ENCODE assay signal across 36 cellular contexts in the genomic region with DNA sequence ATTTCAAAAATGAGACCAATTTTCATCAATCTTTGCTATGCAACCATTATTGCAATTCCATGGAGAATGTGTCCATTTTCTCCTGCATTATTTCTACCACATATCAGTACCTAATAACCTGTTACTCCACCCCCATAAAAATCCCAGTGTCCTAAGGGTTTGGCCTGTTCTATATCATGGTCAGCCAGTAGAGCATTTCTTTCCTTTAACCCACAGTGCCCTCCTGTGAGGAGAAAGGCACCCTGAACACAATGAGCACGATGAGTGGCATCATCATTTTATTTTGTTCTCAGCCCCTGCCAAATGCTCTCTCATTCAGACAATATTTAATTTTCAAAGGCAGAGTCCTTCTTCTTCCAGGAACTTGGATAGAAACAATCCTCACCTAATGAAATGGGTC. TPM values are rescaled to one million over a fixed set of nuclear protein-coding genes. Genes with fewer than 3 reads are reported as not detected.
"Had no signal": no experiment of that assay in that cellular context is flagged by ENCODE, and none has a peak within 500 bp of the region (broad histone marks: within the 10 kb centered on the region; RNA-seq: fewer than 3 reads in every experiment).

No MANE protein-coding gene starts in this region.

- H3K36me3 Mint-ChIP-seq: activated CD4-positive, alpha-beta memory T cell treated with anti-CD3 and anti-CD28 coated beads for 36 hours; activated naive CD4-positive, alpha-beta T cell treated with anti-CD3 and anti-CD28 coated beads, Interleukin-2, amount 10 ng/mL, durations not matched to agents 7 days and 5 days; activated naive CD8-positive, alpha-beta T cell had no signal

- H3K4me3 ChIP-seq: MG63, SJSA1 had no signal

- H3K27ac Mint-ChIP-seq: activated B cell treated with CpG ODN at 0.5 μM for 24 hours; activated CD4-positive, alpha-beta memory T cell treated with anti-CD3 and anti-CD28 coated beads for 36 hours; activated naive CD4-positive, alpha-beta T cell treated with anti-CD3 and anti-CD28 coated beads, Interleukin-2, amount 10 ng/mL, durations not matched to agents 7 days and 5 days; activated naive CD8-positive, alpha-beta T cell; activated naive CD8-positive, alpha-beta T cell treated with anti-CD3 and anti-CD28 coated beads, Interleukin-2, amount 50 U/mL, for 24 hours; activated T-helper 1 cell treated with anti-CD3 and anti-CD28 coated beads, Interleukin-12 subunit alpha, Interleukin-12 subunit beta, Interleukin-2, Interleukin-4 antibody, amounts not matched to agents 30 ng/mL and 10 ng/mL and 1 ng/mL, durations not matched to agents 14 hours and 24 hours and 36 hours had no signal

- H3K27me3 Mint-ChIP-seq: activated B cell treated with CpG ODN at 0.5 μM for 24 hours; activated naive CD8-positive, alpha-beta T cell had no signal

- ATAC-seq: activated naive CD8-positive, alpha-beta T cell treated with anti-CD3 and anti-CD28 coated beads, Interleukin-2, amount 50 U/mL, for 24 hours; activated T-cell treated with anti-CD3 and anti-CD28 coated beads, Interleukin-2, amount 50 U/mL, for 4 hours; Panc1 had no signal

- H3K9me3 ChIP-seq: SJSA1 had no signal

- H3K9me3 Mint-ChIP-seq: activated CD4-positive, alpha-beta memory T cell treated with anti-CD3 and anti-CD28 coated beads for 36 hours; activated naive CD8-positive, alpha-beta T cell treated with anti-CD3 and anti-CD28 coated beads, Interleukin-2, amount 50 U/mL, for 24 hours; activated T-cell treated with anti-CD3 and anti-CD28 coated beads, Interleukin-2, amount 50 U/mL, for 4 hours had no signal

- H3K4me3 Mint-ChIP-seq: activated B cell treated with CpG ODN at 0.5 μM for 24 hours; activated CD4-positive, alpha-beta memory T cell treated with anti-CD3 and anti-CD28 coated beads for 36 hours; activated naive CD4-positive, alpha-beta T cell treated with anti-CD3 and anti-CD28 coated beads, Interleukin-2, amount 10 ng/mL, durations not matched to agents 7 days and 5 days; activated naive CD8-positive, alpha-beta T cell; activated naive CD8-positive, alpha-beta T cell treated with anti-CD3 and anti-CD28 coated beads, Interleukin-2, amount 50 U/mL, for 24 hours; activated T-cell treated with anti-CD3 and anti-CD28 coated beads, Interleukin-2, amount 50 U/mL, for 4 hours; activated T-helper 1 cell treated with anti-CD3 and anti-CD28 coated beads, Interleukin-12 subunit alpha, Interleukin-12 subunit beta, Interleukin-2, Interleukin-4 antibody, amounts not matched to agents 30 ng/mL and 10 ng/mL and 1 ng/mL, durations not matched to agents 14 hours and 24 hours and 36 hours had no signal

- H3K36me3 ChIP-seq: brain microvascular endothelial cell, MG63, SJSA1 had no signal

- H3K27ac ChIP-seq: brain microvascular endothelial cell, SJSA1, VCaP had no signal

- DNase-seq: activated B cell treated with CpG ODN at 0.5 μM for 24 hours; activated CD4-positive, alpha-beta memory T cell treated with anti-CD3 and anti-CD28 coated beads for 36 hours; activated CD4-positive, alpha-beta T cell treated with anti-CD3 and anti-CD28 coated beads for 4 hours; activated CD4-positive, alpha-beta T cell treated with anti-CD3 and anti-CD28 coated beads, Interleukin-2, amount 50 U/mL, for 1 hour; activated CD4-positive, CD25-positive, alpha-beta regulatory T cell treated with anti-CD3 and anti-CD28 coated beads, Interleukin-2, amount 50 U/mL, for 72 hours; activated CD8-positive, alpha-beta memory T cell treated with anti-CD3 and anti-CD28 coated beads, Interleukin-2, amount 50 U/mL, for 4 hours; activated effector memory CD4-positive, alpha-beta T cell treated with Interleukin-2 at 50 U/mL for 16 hours; activated naive CD4-positive, alpha-beta T cell treated with anti-CD3 and anti-CD28 coated beads, Interleukin-2, amount 10 ng/mL, durations not matched to agents 7 days and 5 days; activated naive CD8-positive, alpha-beta T cell treated with anti-CD3 and anti-CD28 coated beads, Interleukin-2, amount 50 U/mL, for 24 hours; activated T-cell treated with anti-CD3 and anti-CD28 coated beads for 4 hours; activated T-cell treated with anti-CD3 and anti-CD28 coated beads, Interleukin-2, amount 50 U/mL, for 4 hours; anterior cingulate cortex; brain microvascular endothelial cell; central memory CD4-positive, alpha-beta T cell; Karpas-422; KBM-7; MG63; NCI-H1048; NCI-H1436 treated with DMSO at 0.1 percent for 48 hours; NCI-H1694 treated with DMSO at 0.1 percent for 48 hours; NCI-H2029; NCI-H345; NCI-H524 treated with DMSO at 0.1 percent for 48 hours; OCI-M1; SHP77 treated with DMSO at 0.1 percent for 48 hours; SW 1271; T-helper 1 cell; T-helper 2 cell; T-helper 9 cell had no signal

- H3K27me3 ChIP-seq: brain microvascular endothelial cell, MG63, SJSA1 had no signal

- H3K4me1 Mint-ChIP-seq: activated B cell treated with CpG ODN at 0.5 μM for 24 hours; activated naive CD4-positive, alpha-beta T cell treated with anti-CD3 and anti-CD28 coated beads, Interleukin-2, amount 10 ng/mL, durations not matched to agents 7 days and 5 days had no signal

RNA-seq across cellular contexts. Expression of gene IFNG-AS1, which starts 11.6 kb away (rescaled TPM):
- total RNA-seq: NCI-H460, RPMI7951, SJSA1 had no signal
